23 cellular contexts compared by ENCODE assay signal in the genomic region with DNA sequence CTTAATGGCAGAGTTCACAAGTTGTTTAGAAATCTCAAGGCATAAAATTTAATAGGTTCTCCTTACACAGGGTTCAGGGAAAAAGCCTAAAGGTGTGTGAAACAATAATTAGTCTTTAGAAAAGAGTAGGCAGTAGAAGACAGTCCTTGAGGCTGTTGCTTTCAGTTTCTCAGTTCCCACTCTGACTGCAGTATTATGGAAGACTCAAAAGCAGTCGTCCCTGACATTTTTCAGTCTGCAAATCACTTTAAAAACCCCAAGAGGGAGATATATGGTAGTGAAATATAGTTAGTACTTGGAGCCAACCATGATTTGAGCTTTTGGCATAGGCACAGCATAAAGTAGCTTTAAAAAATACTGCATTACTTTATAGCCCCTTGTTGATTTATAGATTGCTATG.
A peak's percentile ranks its signal among the peaks of the same experiment; 100 is the strongest.
DNase-seq lines count a peak whose midpoint lies in the region; ATAC-seq and TF ChIP-seq lines count a peak whose summit lies in the region.
"Had no signal": no experiment of that assay in that cellular context is flagged by ENCODE, and none has a peak within 500 bp of the region (broad histone marks: within the 10 kb centered on the region; RNA-seq: fewer than 3 reads in every experiment).

No MANE protein-coding gene starts in this region.

- H3K27me3 ChIP-seq in smooth muscle cell (ENCODE audit: low read depth) (no peaks in the 10 kb centered on the region), heart left ventricle (no peaks in the 10 kb centered on the region)
- H3K27me3 ChIP-seq: esophagus muscularis mucosa, tibial nerve had no signal

- no peaks in the 10 kb centered on the region for H3K9me3 ChIP-seq in smooth muscle cell (replicated peaks; ENCODE audit: low read depth)
- H3K9me3 ChIP-seq in heart left ventricle: peaks cover 0 to 4% (median 0%) of the 10 kb centered on the region in 12 donors
- H3K9me3 ChIP-seq: esophagus muscularis mucosa, mucosa of descending colon, tibial nerve had no signal

- no peak for TF ChIP-seq POLR2A in heart left ventricle (IDR thresholded peaks at IDR 0.05)

- H3K4me3 ChIP-seq in choroid plexus epithelial cell (ENCODE audit: low read depth, low read length): no peak overlapping the region
- H3K4me3 ChIP-seq in smooth muscle cell: no peak overlapping the region
- H3K4me3 ChIP-seq in heart left ventricle: no peak overlapping the region
- H3K4me3 ChIP-seq: esophagus muscularis mucosa, mucosa of descending colon, tibial nerve had no signal

- no peak for TF ChIP-seq CTCF in choroid plexus epithelial cell (conservative IDR thresholded peaks at IDR 0.05; ENCODE audit: low read depth, low read length)
- TF ChIP-seq CTCF in smooth muscle cell (IDR thresholded peaks at IDR 0.05; ENCODE audit: borderline replicate concordance, insufficient read depth, poor library complexity, severe bottlenecking): no peak
- no peak for TF ChIP-seq CTCF in heart left ventricle (IDR thresholded peaks at IDR 0.05)

- no peak overlapping the region for H3K4me2 ChIP-seq in smooth muscle cell

- no peaks in the 10 kb centered on the region for H3F3A ChIP-seq in smooth muscle cell (ENCODE audit: low read depth)

- H3K79me2 ChIP-seq in smooth muscle cell (ENCODE audit: low read depth): no peaks in the 10 kb centered on the region
- H3K79me2 ChIP-seq: parathyroid adenoma had no signal

- H3K4me1 ChIP-seq in smooth muscle cell (ENCODE audit: low read depth) (no peaks in the 10 kb centered on the region), heart left ventricle (no peaks in the 10 kb centered on the region)
- H3K4me1 ChIP-seq: esophagus muscularis mucosa, parathyroid adenoma, tibial nerve had no signal

- no peaks in the 10 kb centered on the region for H4K20me1 ChIP-seq in smooth muscle cell (ENCODE audit: low read depth)

- ATAC-seq in heart left ventricle: no peak
- ATAC-seq: mucosa of descending colon; stimulated activated effector memory CD8-positive, alpha-beta T cell treated with anti-CD3 and anti-CD28 coated beads, Interleukin-12 subunit alpha, Interleukin-12 subunit beta, amount 100 ng/mL, for 72 hours had no signal

- no peak overlapping the region for H3K27ac ChIP-seq in smooth muscle cell (ENCODE audit: low read depth)
- no peak overlapping the region for H3K27ac ChIP-seq in heart left ventricle
- H3K27ac ChIP-seq: esophagus muscularis mucosa, parathyroid adenoma, tibial nerve had no signal

- WGBS in smooth muscle cell (ENCODE audit: low lambda C conversion rate): 54% methylated on average over 1 of the region's 1 CpG
- WGBS in heart left ventricle, 4 donors: 12 to 20% (median 18%) methylated on average over 1 of the region's 1 CpG

- no peak overlapping the region for H3K9ac ChIP-seq in smooth muscle cell (ENCODE audit: low read depth)
- H3K9ac ChIP-seq: parathyroid adenoma had no signal

- DNase-seq in NCI-H748 (lab: John Stamatoyannopoulos, UW; ENCODE audit: unreplicated experiment) (peak; percentile 15), NCI-H748 treated with DMSO at 0.1 percent for 48 hours (lab: John Stamatoyannopoulos, UW) (no peak), NCI-H446 (lab: John Stamatoyannopoulos, UW) (peak; percentile 37 to 52), choroid plexus epithelial cell (ENCODE audit: low read depth) (peak; percentile 31), smooth muscle cell (lab: John Stamatoyannopoulos, UW; ENCODE audit: unreplicated experiment) (no peak), heart left ventricle (no peak), GM03348 (ENCODE audit: low spot score) (no peak), middle frontal gyrus (ENCODE audit: extremely low spot score, low spot score) (no peak)
- DNase-seq: activated CD4-positive, alpha-beta T cell treated with anti-CD3 and anti-CD28 coated beads for 4 hours; activated naive CD4-positive, alpha-beta T cell treated with anti-CD3 and anti-CD28 coated beads for 36 hours; CD4-positive, alpha-beta T cell; hippocampal formation; kidney glomerular epithelial cell; mucosa of descending colon; NCI-H1930; NK-92 treated with Interleukin-12 subunit alpha and Interleukin-12 subunit beta, amount 100 ng/mL, for 24 hours; Right ventricle myocardium superior; small intestine; T-helper 9 cell had no signal

- intact Hi-C loops in heart left ventricle (cut with DNase I): no loop called here

- H2AFZ ChIP-seq in smooth muscle cell (ENCODE audit: low read depth): peak overlapping the region; percentile 83
- H2AFZ ChIP-seq: parathyroid adenoma had no signal

- no peaks in the 10 kb centered on the region for H3K36me3 ChIP-seq in smooth muscle cell (ENCODE audit: low read depth)
- H3K36me3 ChIP-seq in heart left ventricle: no peaks in the 10 kb centered on the region
- H3K36me3 ChIP-seq: esophagus muscularis mucosa, tibial nerve had no signal

Comparison
In these comparisons a context has a peak if more than half of its experiments do, and no peak if none do; other contexts are left out.
1. DNase-seq: peak in NCI-H748 (single experiment), NCI-H446 (2 of 2) and choroid plexus epithelial cell (single experiment); none in NCI-H748 treated with DMSO at 0.1 percent for 48 hours (single experiment), smooth muscle cell (single experiment), heart left ventricle (0 of 5), GM03348 (single experiment) and middle frontal gyrus (single experiment).